8 cellular contexts compared by ENCODE assay signal in genomic region chr1:36156329-36157114, GRCh38. TPM values are rescaled to one million over a fixed set of nuclear protein-coding genes. Genes with fewer than 3 reads are reported as not detected.
DNase-seq lines count a peak whose midpoint lies in the region; ATAC-seq and TF ChIP-seq lines count a peak whose summit lies in the region.

No MANE protein-coding gene starts in this region.

- no peaks in the 10 kb centered on the region for H3K9me3 Mint-ChIP-seq in activated naive CD4-positive, alpha-beta T cell treated with anti-CD3 and anti-CD28 coated beads for 36 hours

- peak overlapping the region; percentile 88 for H3K4me3 ChIP-seq in HL-60 (replicated peaks; ENCODE audit: insufficient read depth, low read length)

- no peak for TF ChIP-seq CTCF in HL-60 (IDR thresholded peaks at IDR 0.05; ENCODE audit: insufficient read depth, low read length)
- TF ChIP-seq CTCF in RWPE1 (conservative IDR thresholded peaks at IDR 0.05; ENCODE audit: low read depth): no peak

- intact Hi-C loops in activated naive CD4-positive, alpha-beta T cell treated with anti-CD3 and anti-CD28 coated beads for 36 hours (cut with micrococcal nuclease): loop anchor here (1.0 to 10.0 kb wide), 4 partner anchors 7 to 1358 kb away; partner anchors contain the start of genes MEAF6, SFPQ and TRAPPC3

- no peaks in the 10 kb centered on the region for H3K27me3 ChIP-seq in HL-60 (ENCODE audit: insufficient read depth, poor library complexity, severe bottlenecking)

- DNase-seq in DMS 273 (lab: John Stamatoyannopoulos, UW; ENCODE audit: unreplicated experiment) (peak; percentile 84), DMS 273 treated with DMSO at 0.1 percent for 48 hours (lab: John Stamatoyannopoulos, UW) (no peak), HL-60 (ENCODE audit: low read depth in 1 of 2, low spot score in 1 of 2) (peak; percentile 49 to 78), RWPE1 (ENCODE audit: low spot score) (no peak), glomerular visceral epithelial cell (ENCODE audit: extremely low spot score) (peak; percentile 55), nucleus accumbens (lab: John Stamatoyannopoulos, UW) (peak in 54 of 56 donors; percentile 49 to 92 (median 78))
- peak; percentile 78 for DNase-seq in activated naive CD4-positive, alpha-beta T cell treated with anti-CD3 and anti-CD28 coated beads for 36 hours

- POLR2A ChIA-PET in RWPE1 (lab: Yijun Ruan, JAX; ENCODE audit: low non-redundant PET): interaction anchor here (0.6 to 0.8 kb wide), 2 partner anchors 31 to 125 kb away, joined by 3 to 4 read pairs; no protein-coding TSS in a partner anchor

- H3K4me1 Mint-ChIP-seq in activated naive CD4-positive, alpha-beta T cell treated with anti-CD3 and anti-CD28 coated beads for 36 hours (ENCODE audit: low read depth): peaks cover 62% of the 10 kb centered on the region

- H3K27ac ChIP-seq in HL-60 (replicated peaks): peak overlapping the region; percentile 86
- peak overlapping the region; percentile 99 for H3K27ac ChIP-seq in RWPE1

- ATAC-seq in GM19463 (IDR thresholded peaks at IDR 0.05; ENCODE audit: unreplicated experiment): no peak

- peak overlapping the region; percentile 90 for H3K4me3 Mint-ChIP-seq in activated naive CD4-positive, alpha-beta T cell treated with anti-CD3 and anti-CD28 coated beads for 36 hours

- peaks cover 9% of the 10 kb centered on the region for H3K36me3 Mint-ChIP-seq in activated naive CD4-positive, alpha-beta T cell treated with anti-CD3 and anti-CD28 coated beads for 36 hours (ENCODE audit: low read depth)

- peak overlapping the region; percentile 94 for H3K27ac Mint-ChIP-seq in activated naive CD4-positive, alpha-beta T cell treated with anti-CD3 and anti-CD28 coated beads for 36 hours

- CTCF ChIA-PET in RWPE1 (lab: Yijun Ruan, JAX): interaction anchor here (1.1 kb wide), 1 partner anchor 32 kb away, joined by 4 read pairs; no protein-coding TSS in a partner anchor
- CTCF ChIA-PET in activated naive CD4-positive, alpha-beta T cell treated with anti-CD3 and anti-CD28 coated beads for 36 hours (lab: Charles Lee): interaction anchor here (1.7 to 2.3 kb wide), 2 partner anchors 32 to 130 kb away, joined by 6 to 7 read pairs; no protein-coding TSS in a partner anchor

- no peaks in the 10 kb centered on the region for H3K27me3 Mint-ChIP-seq in activated naive CD4-positive, alpha-beta T cell treated with anti-CD3 and anti-CD28 coated beads for 36 hours (ENCODE audit: low read depth)

RNA-seq across cellular contexts. Expression of gene MAP7D1, which starts 0.6 kb away (rescaled TPM):
- total RNA-seq in activated naive CD4-positive, alpha-beta T cell treated with anti-CD3 and anti-CD28 coated beads for 36 hours: 100 to 1,000 TPM; 106 TPM

RNA-seq across cellular contexts. Expression of gene TRAPPC3, which starts 7.2 kb away (rescaled TPM):
- total RNA-seq in activated naive CD4-positive, alpha-beta T cell treated with anti-CD3 and anti-CD28 coated beads for 36 hours: 10 to 100 TPM; 35.9 to 37.6 TPM

RNA-seq across cellular contexts. Expression of gene COL8A2, which starts 31.5 kb away (rescaled TPM):
- under 1 TPM in 1 of 2 experiments, not detected in 1; 0.07 TPM for total RNA-seq in activated naive CD4-positive, alpha-beta T cell treated with anti-CD3 and anti-CD28 coated beads for 36 hours

Comparison
In these comparisons a context has a peak if more than half of its experiments do, and no peak if none do; other contexts are left out.
1. DNase-seq: peak in DMS 273 (single experiment), HL-60 (2 of 2), activated naive CD4-positive, alpha-beta T cell treated with anti-CD3 and anti-CD28 coated beads for 36 hours (single experiment), glomerular visceral epithelial cell (single experiment) and nucleus accumbens (54 of 56); none in DMS 273 treated with DMSO at 0.1 percent for 48 hours (single experiment) and RWPE1 (single experiment).